ENCODE assay signal across 8 cellular contexts in the genomic region with DNA sequence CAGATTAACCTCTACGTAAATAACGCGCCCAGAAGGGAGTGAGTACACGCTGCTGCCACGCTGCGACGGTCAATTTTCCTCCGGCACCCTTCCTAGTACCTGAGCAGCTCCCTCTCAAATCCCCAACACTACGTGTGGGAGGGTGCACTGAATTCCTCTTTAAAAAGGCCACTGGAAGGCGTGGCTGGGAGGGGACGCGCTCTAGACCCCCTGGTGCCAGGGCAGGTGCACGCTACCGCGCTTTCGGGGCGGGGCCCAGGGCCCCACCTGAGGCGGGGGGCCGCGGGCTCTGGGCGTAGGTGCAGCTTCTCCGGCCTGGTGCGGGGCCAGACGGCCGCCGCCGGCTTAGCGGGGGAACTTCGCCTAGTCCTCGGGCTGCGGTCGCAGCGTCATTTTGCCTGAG. TPM values are rescaled to one million over a fixed set of nuclear protein-coding genes. Genes with fewer than 3 reads are reported as not detected.
DNase-seq lines count a peak whose midpoint lies in the region; ATAC-seq and TF ChIP-seq lines count a peak whose summit lies in the region.

No MANE protein-coding gene starts in this region.

- intact Hi-C loops in lower leg skin (cut with DNase I; ENCODE audit: low total_unique reads) (no loop called here), transverse colon (cut with DNase I; ENCODE audit: low total_unique reads) (loop anchor here (5.0 kb wide), 1 partner anchor 429 kb away; the partner anchor contains the start of gene MTCL1)

- peaks cover 33% of the 10 kb centered on the region for H3K79me2 ChIP-seq in OCI-LY1 (ENCODE audit: insufficient read depth, low read length)

- in situ Hi-C loops in transverse colon (cut with MboI; ENCODE audit: low pct_ligation_motif_present in 1 of 4, low pct_unique_long_range_greater_than_20kb in 1 of 4, low sequenced_read_pairs in 3 of 4), result no loop called here

- H3K4me2 ChIP-seq in OCI-LY1 (ENCODE audit: low read length), result peak overlapping the region; percentile 78

- DNase-seq in Daoy (ENCODE audit: low read depth) (peak; percentile 7), choroid plexus epithelial cell (ENCODE audit: low read depth) (peak; percentile 43), lower leg skin (ENCODE audit: low spot score in 2 of 2) (no peak), transverse colon (peak; percentile 67)
- DNase-seq in effector CD8-positive, alpha-beta T cell (lab: John Stamatoyannopoulos, UW), result no peak

- H3K9me3 ChIP-seq in OCI-LY1 (ENCODE audit: low read length) (no peaks in the 10 kb centered on the region), transverse colon (no peaks in the 10 kb centered on the region)

- 0% methylated on average over 23 to 31 of the region's 33 CpGs for WGBS in lower leg skin, 2 donors
- 0 to 1% methylated on average over 3 to 24 of the region's 33 CpGs for WGBS in transverse colon (ENCODE audit: low coverage in 1 of 2), 2 donors

- no peak for TF ChIP-seq EP300 in transverse colon (IDR thresholded peaks at IDR 0.05; ENCODE audit: low read depth)

- H3F3A ChIP-seq in OCI-LY1 (ENCODE audit: insufficient read depth, low read length), result peaks cover 4% of the 10 kb centered on the region; the same call in 1 of the 2 replicates

- TF ChIP-seq POLR2A in lower leg skin (IDR thresholded peaks at IDR 0.05) (no peak), transverse colon (IDR thresholded peaks at IDR 0.05) (peak; percentile 13)

- H3K4me3 ChIP-seq in OCI-LY1 (ENCODE audit: low read depth, low read length, poor library complexity, severe bottlenecking) (peak overlapping the region; percentile 71), choroid plexus epithelial cell (ENCODE audit: low read depth, low read length) (peak overlapping the region; percentile 92), lower leg skin (ENCODE audit: low read depth, poor library complexity, severe bottlenecking) (peak overlapping the region; percentile 49), transverse colon (peak overlapping the region; percentile 77 to 82 (median 79))

- H4K20me1 ChIP-seq in OCI-LY1 (ENCODE audit: insufficient read depth, low read length), result no peaks in the 10 kb centered on the region

- H3K27me3 ChIP-seq in OCI-LY1 (ENCODE audit: insufficient read depth, low read length) (no peaks in the 10 kb centered on the region), transverse colon (no peaks in the 10 kb centered on the region)

- H3K9ac ChIP-seq in OCI-LY1 (ENCODE audit: low read length), result peak overlapping the region; percentile 74

- H3K9me2 ChIP-seq in OCI-LY1 (ENCODE audit: low read depth, low read length), result no peaks in the 10 kb centered on the region

- TF ChIP-seq CTCF in OCI-LY1 (IDR thresholded peaks at IDR 0.05; ENCODE audit: low read length), result 0 out of 2 replicates have a peak, but pooled peaks have one; percentile 7
- TF ChIP-seq CTCF in choroid plexus epithelial cell (conservative IDR thresholded peaks at IDR 0.05; ENCODE audit: low read depth, low read length), result no peak
- TF ChIP-seq CTCF in lower leg skin (IDR thresholded peaks at IDR 0.05), result no peak
- TF ChIP-seq CTCF in transverse colon (IDR thresholded peaks at IDR 0.05), result no peak

- ATAC-seq in GM21367 (IDR thresholded peaks at IDR 0.05; ENCODE audit: unreplicated experiment), result peak; percentile 6
- peak; percentile 7 for ATAC-seq in HG03565 (IDR thresholded peaks at IDR 0.05; ENCODE audit: unreplicated experiment)

- H3K36me3 ChIP-seq in OCI-LY1 (ENCODE audit: insufficient read depth, low read length) (peaks cover 34% of the 10 kb centered on the region), transverse colon (peaks cover 0 to 12% (median 4%) of the 10 kb centered on the region in 4 donors)

- no peak overlapping the region for H2AFZ ChIP-seq in OCI-LY1 (ENCODE audit: low read length)

- H3K4me1 ChIP-seq in OCI-LY1 (ENCODE audit: insufficient read depth, low read length, severe bottlenecking) (peaks cover 60% of the 10 kb centered on the region), transverse colon (peaks cover 7 to 61% (median 37%) of the 10 kb centered on the region in 4 donors)

- peak overlapping the region; percentile 96 for H3K27ac ChIP-seq in OCI-LY1 (ENCODE audit: low read depth, low read length, poor library complexity, severe bottlenecking)
- peak overlapping the region; percentile 95 to 100 (median 99) for H3K27ac ChIP-seq in transverse colon

RNA-seq across cellular contexts. Expression of gene ANKRD12, which starts 0.7 kb away (rescaled TPM):
- total RNA-seq in Daoy (2014; rRNA removed; shearing (Covaris generic)), result 7.3 and 11.1 TPM in 2 replicates
- 10 to 100 TPM; 49.8 to 68.4 (median 54.1) TPM for total RNA-seq in lower leg skin
- 10 to 100 TPM; 17.5 to 91.8 (median 59.1) TPM for total RNA-seq in transverse colon

RNA-seq across cellular contexts. Expression of gene NDUFV2, which starts 33.4 kb away (rescaled TPM):
- total RNA-seq in Daoy (2014; rRNA removed; shearing (Covaris generic)), result 80.3 and 92.5 TPM in 2 replicates
- total RNA-seq in lower leg skin (100 to 1,000 TPM in 3 of 4 donors, 10 to 100 TPM in 1; 84.9 to 111 (median 108) TPM), transverse colon (100 to 1,000 TPM in 3 of 4 donors, 10 to 100 TPM in 1; 24.7 to 140 (median 113) TPM)

Comparison
In these comparisons a context has a peak if more than half of its experiments do, and no peak if none do; other contexts are left out.
1. DNase-seq: peak in Daoy (single experiment), choroid plexus epithelial cell (single experiment) and transverse colon (single experiment); none in lower leg skin (0 of 2) and effector CD8-positive, alpha-beta T cell (single experiment).
2. Peak in every context shown above with its lines, with median percentiles within 50 percentile points of each other: H3K4me3 ChIP-seq.